In the genomic region with DNA sequence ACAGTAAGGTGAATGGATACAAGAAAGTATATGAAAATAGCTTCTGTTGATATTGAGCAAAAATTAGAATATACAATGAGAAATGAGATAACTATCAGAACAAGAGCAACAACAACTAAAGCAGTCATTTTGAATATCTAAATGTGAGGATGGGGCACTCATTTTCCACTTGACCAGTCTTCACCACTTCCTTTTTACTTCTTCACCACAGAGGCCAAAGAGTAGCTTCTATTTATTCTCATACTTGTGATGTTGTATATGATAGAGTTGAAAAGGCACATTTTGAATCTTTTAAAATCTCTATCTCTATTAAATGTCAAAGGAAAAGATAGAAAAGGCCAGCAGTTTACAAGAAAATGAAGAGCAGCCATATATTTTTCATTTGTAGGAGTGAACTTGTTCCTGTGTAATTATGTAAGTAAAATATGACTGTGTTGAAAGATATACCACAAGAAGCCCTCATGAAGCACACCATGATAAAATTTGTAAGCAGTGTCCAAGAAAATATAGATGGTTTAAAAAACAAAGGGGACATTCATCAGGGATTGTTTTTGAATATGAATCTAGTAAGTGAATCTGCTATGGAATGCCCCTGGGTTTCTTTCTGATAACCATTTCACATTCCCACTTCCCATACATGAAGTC, we compare ENCODE assay signal across 15 cellular contexts. TPM values are rescaled to one million over a fixed set of nuclear protein-coding genes. Genes with fewer than 3 reads are reported as not detected.
DNase-seq lines count a peak whose midpoint lies in the region; ATAC-seq, FAIRE-seq and TF ChIP-seq lines count a peak whose summit lies in the region.
"Had no signal": no experiment of that assay in that cellular context is flagged by ENCODE, and none has a peak within 500 bp of the region (broad histone marks: within the 10 kb centered on the region; RNA-seq: fewer than 3 reads in every experiment).

No MANE protein-coding gene starts in this region.

- H4K20me1 ChIP-seq in MM.1S (ENCODE audit: insufficient read depth, low read length) (no peaks in the 10 kb centered on the region), PC-3 (ENCODE audit: low read length) (no peaks in the 10 kb centered on the region)

- TF ChIP-seq CTCF in MM.1S (IDR thresholded peaks at IDR 0.05; ENCODE audit: low read length) = no peak
- TF ChIP-seq CTCF in PC-3 (conservative IDR thresholded peaks at IDR 0.05; ENCODE audit: low read depth, low read length) = no peak
- no peak for TF ChIP-seq CTCF in type B pancreatic cell (conservative IDR thresholded peaks at IDR 0.05)

- ATAC-seq in GM19397 (IDR thresholded peaks at IDR 0.05; ENCODE audit: unreplicated experiment) (peak; percentile 53), HG02885 (IDR thresholded peaks at IDR 0.05; ENCODE audit: poor library complexity, unreplicated experiment) (peak; percentile 65), HG03571 (IDR thresholded peaks at IDR 0.05; ENCODE audit: unreplicated experiment) (peak; percentile 74), PC-3 (no peak)
- ATAC-seq: activated naive CD4-positive, alpha-beta T cell treated with anti-CD3 and anti-CD28 coated beads, Interleukin-2, amount 50 U/mL, for 72 hours; mucosa of descending colon had no signal

- intact Hi-C loops in PC-3 (cut with micrococcal nuclease) = no loop called here

- no peak overlapping the region for H3K4me3 Mint-ChIP-seq in type B pancreatic cell

- no peaks in the 10 kb centered on the region for H3K9me3 Mint-ChIP-seq in type B pancreatic cell

- H2AFZ ChIP-seq in MM.1S (ENCODE audit: low read length) = no peak overlapping the region
- H2AFZ ChIP-seq in PC-3 (ENCODE audit: low read length) = no peak overlapping the region

- H3K27ac Mint-ChIP-seq in type B pancreatic cell = no peak overlapping the region
- H3K27ac Mint-ChIP-seq: activated naive CD4-positive, alpha-beta T cell treated with anti-CD3 and anti-CD28 coated beads, Interleukin-2, amount 50 U/mL, for 72 hours had no signal

- H3K36me3 ChIP-seq in MM.1S (replicated peaks; ENCODE audit: insufficient read depth, low read length) (no peaks in the 10 kb centered on the region), PC-3 (ENCODE audit: low read depth, low read length) (no peaks in the 10 kb centered on the region)
- H3K36me3 ChIP-seq: MG63, ovary, suprapubic skin had no signal

- H3K9me2 ChIP-seq in MM.1S (replicated peaks; ENCODE audit: insufficient read depth, low read length) (no peaks in the 10 kb centered on the region), PC-3 (replicated peaks; ENCODE audit: low read length) (no peaks in the 10 kb centered on the region)

- H3K4me1 ChIP-seq in MM.1S (ENCODE audit: low read length) (no peaks in the 10 kb centered on the region), PC-3 (ENCODE audit: insufficient read depth, low read length) (no peaks in the 10 kb centered on the region)
- H3K4me1 ChIP-seq: suprapubic skin had no signal

- H3K79me2 ChIP-seq in MM.1S (ENCODE audit: low read length) = no peaks in the 10 kb centered on the region
- H3K79me2 ChIP-seq in PC-3 (ENCODE audit: low read length) = no peaks in the 10 kb centered on the region

- no TSS peak for BruUV-seq in PC-3 (replicated peaks; lab: Mats Ljungman, UMichigan)

- no peaks in the 10 kb centered on the region for H3K9me3 ChIP-seq in MM.1S (replicated peaks; ENCODE audit: insufficient read depth, low read length)
- H3K9me3 ChIP-seq in PC-3 (ENCODE audit: low read length) = no peaks in the 10 kb centered on the region
- H3K9me3 ChIP-seq: MG63, mucosa of descending colon, ovary, suprapubic skin had no signal

- H3K4me2 ChIP-seq in MM.1S (ENCODE audit: low read depth, low read length) = no peak overlapping the region
- H3K4me2 ChIP-seq in PC-3 (ENCODE audit: low read length) = no peak overlapping the region

- no peaks in the 10 kb centered on the region for H3K27me3 ChIP-seq in MM.1S (replicated peaks; ENCODE audit: insufficient read depth, low read length)
- no peaks in the 10 kb centered on the region for H3K27me3 ChIP-seq in PC-3 (ENCODE audit: low read length)
- H3K27me3 ChIP-seq: MG63, ovary, suprapubic skin had no signal

- TF ChIP-seq POLR2A in GM12891 (IDR thresholded peaks at IDR 0.05; ENCODE audit: low read depth, low read length) = no peak

- H3K9ac ChIP-seq in MM.1S (ENCODE audit: low read length) (no peak overlapping the region), PC-3 (ENCODE audit: low read length) (no peak overlapping the region)

- no peak overlapping the region for H3K27ac ChIP-seq in MM.1S (ENCODE audit: low read length)
- H3K27ac ChIP-seq in PC-3 (ENCODE audit: low read length) = no peak overlapping the region
- H3K27ac ChIP-seq: ovary, suprapubic skin had no signal

- H3F3A ChIP-seq in MM.1S (ENCODE audit: insufficient read depth, low read length) (no peaks in the 10 kb centered on the region), PC-3 (ENCODE audit: low read length, unreplicated experiment) (no peaks in the 10 kb centered on the region)

- CTCF ChIA-PET in PC-3 (lab: Charles Lee) = no interaction called here

- H3K4me3 ChIP-seq in MM.1S (ENCODE audit: low read length) (no peak overlapping the region), PC-3 (ENCODE audit: low read length) (no peak overlapping the region)
- H3K4me3 ChIP-seq: MG63, mucosa of descending colon, ovary, suprapubic skin had no signal

- DNase-seq in GM12891 (ENCODE audit: insufficient read length, low spot score) = no peak
- no peak for DNase-seq in MM.1S
- DNase-seq in PC-3 = no peak
- no peak for DNase-seq in type B pancreatic cell (ENCODE audit: extremely low spot score, unreplicated experiment)
- no peak for DNase-seq in NCI-H1417 (lab: John Stamatoyannopoulos, UW)
- DNase-seq: activated CD4-positive, CD25-positive, alpha-beta regulatory T cell; MG63; mucosa of descending colon; ovary had no signal

- no peaks in the 10 kb centered on the region for H3K27me3 Mint-ChIP-seq in type B pancreatic cell

- POLR2A ChIA-PET in PC-3 (lab: Charles Lee; ENCODE audit: unreplicated experiment) = no interaction called here

- FAIRE-seq in GM12891 (lab: Jason Lieb, UNC) = no peak
- FAIRE-seq: endothelial cell of umbilical vein had no signal

- H3K36me3 Mint-ChIP-seq in type B pancreatic cell = no peaks in the 10 kb centered on the region
- H3K36me3 Mint-ChIP-seq: activated naive CD4-positive, alpha-beta T cell treated with anti-CD3 and anti-CD28 coated beads, Interleukin-2, amount 50 U/mL, for 72 hours had no signal

- H3K4me1 Mint-ChIP-seq in type B pancreatic cell (ENCODE audit: unreplicated experiment) = peaks cover 6% of the 10 kb centered on the region

TF ChIP-seq in GM12891, 5 proteins besides CTCF, POLR2A, EP300 and RAD21:
- TF ChIP-seq SPI1 (IDR thresholded peaks at IDR 0.05; ENCODE audit: low read depth, low read length) (peak; percentile 61), TAF1 (IDR thresholded peaks at IDR 0.05; ENCODE audit: low read depth, low read length) (no peak)

RNA-seq across cellular contexts. Expression of gene ADAMTS19, which starts 39.2 kb away (rescaled TPM):
- not detected for polyA plus RNA-seq in GM12891 (2012; ENCODE audit: low read depth, missing spikeins)
- total RNA-seq in PC-3 (2014; rRNA removed) (not detected in 2 replicates), type B pancreatic cell (ENCODE audit: low replicate concordance) (9.3 and 12.7 TPM in 2 replicates)
- total RNA-seq: activated naive CD4-positive, alpha-beta T cell treated with anti-CD3 and anti-CD28 coated beads, Interleukin-2, amount 50 U/mL, for 72 hours; endothelial cell of umbilical vein; suprapubic skin had no signal
- polyA plus RNA-seq: endothelial cell of umbilical vein had no signal

Comparison
In these comparisons a context has a peak if more than half of its experiments do, and no peak if none do; other contexts are left out.
1. RNA of gene ADAMTS19, which starts 39.2 kb away (total RNA-seq): 9.3 to 12.7 TPM in type B pancreatic cell; not detected in PC-3; every median in the first group is over 10 times any median in the second.